Comparison of ENCODE assay signal across 21 cellular contexts in genomic region chr1:22503721-22504410, GRCh38. TPM values are rescaled to one million over a fixed set of nuclear protein-coding genes. Genes with fewer than 3 reads are reported as not detected.
A peak's percentile ranks its signal among the peaks of the same experiment; 100 is the strongest.
DNase-seq lines count a peak whose midpoint lies in the region; TF ChIP-seq lines count a peak whose summit lies in the region.
"Had no signal": no experiment of that assay in that cellular context is flagged by ENCODE, and none has a peak within 500 bp of the region (broad histone marks: within the 10 kb centered on the region; RNA-seq: fewer than 3 reads in every experiment).

No MANE protein-coding gene starts in this region.

- in situ Hi-C loops in astrocyte of the spinal cord (cut with HindIII; ENCODE audit: low sequenced_read_pairs): no loop called here

- intact Hi-C loops in MCF 10A (cut with micrococcal nuclease): no loop called here
- intact Hi-C loops in breast epithelium (cut with DNase I; ENCODE audit: low total_unique reads): no loop called here
- intact Hi-C loops in tibial artery (cut with DNase I; ENCODE audit: low total_unique reads): no loop called here
- intact Hi-C loops in esophagus squamous epithelium (cut with DNase I): no loop called here

- no peak overlapping the region for H3K4me3 ChIP-seq in breast epithelium
- no peak overlapping the region for H3K4me3 ChIP-seq in astrocyte of the spinal cord (ENCODE audit: low read depth, low read length)
- H3K4me3 ChIP-seq in tibial artery: no peak overlapping the region
- no peak overlapping the region for H3K4me3 ChIP-seq in esophagus squamous epithelium
- H3K4me3 ChIP-seq: MG63, stomach had no signal

- no peak overlapping the region for H3K27ac ChIP-seq in breast epithelium
- H3K27ac ChIP-seq in tibial artery: peak overlapping the region; percentile 49 to 60
- H3K27ac ChIP-seq in esophagus squamous epithelium: no peak overlapping the region
- H3K27ac ChIP-seq: stomach had no signal

- WGBS in esophagus squamous epithelium, 2 donors: 58 to 61% methylated on average over 2 of the region's 2 CpGs

- H3K27me3 Mint-ChIP-seq in MCF 10A (ENCODE audit: insufficient read depth, unreplicated experiment): no peaks in the 10 kb centered on the region
- H3K27me3 Mint-ChIP-seq: activated naive CD8-positive, alpha-beta T cell treated with anti-CD3 and anti-CD28 coated beads, Interleukin-2, amount 10 ng/mL, durations not matched to agents 7 days and 5 days; CD4-positive, alpha-beta T cell had no signal

- H3K4me1 ChIP-seq in breast epithelium (no peaks in the 10 kb centered on the region), tibial artery (peaks cover 0 to 45% (median 26%) of the 10 kb centered on the region in 4 donors), esophagus squamous epithelium (peaks cover 0 to 16% (median 6%) of the 10 kb centered on the region in 3 donors)

- peak overlapping the region; percentile 46 for H3K27ac Mint-ChIP-seq in MCF 10A (ENCODE audit: low read depth, unreplicated experiment)
- H3K27ac Mint-ChIP-seq: activated naive CD8-positive, alpha-beta T cell treated with anti-CD3 and anti-CD28 coated beads, Interleukin-2, amount 10 ng/mL, durations not matched to agents 7 days and 5 days; CD4-positive, alpha-beta T cell had no signal

- no peak overlapping the region for H3K4me3 Mint-ChIP-seq in MCF 10A (ENCODE audit: unreplicated experiment)
- H3K4me3 Mint-ChIP-seq: activated naive CD8-positive, alpha-beta T cell treated with anti-CD3 and anti-CD28 coated beads, Interleukin-2, amount 10 ng/mL, durations not matched to agents 7 days and 5 days; CD4-positive, alpha-beta T cell; nephron had no signal

- CTCF ChIA-PET in MCF 10A (lab: Yijun Ruan, JAX): interaction anchor here (0.6 kb wide), 1 partner anchor 200 kb away, joined by 3 read pairs; no protein-coding TSS in a partner anchor

- H3K36me3 ChIP-seq in breast epithelium (no peaks in the 10 kb centered on the region), tibial artery (peaks cover 20 to 50% (median 32%) of the 10 kb centered on the region in 3 donors), esophagus squamous epithelium (peaks cover 0 to 60% (median 0%) of the 10 kb centered on the region in 3 donors)

- peaks cover 41% of the 10 kb centered on the region for H3K36me3 Mint-ChIP-seq in MCF 10A (ENCODE audit: insufficient read depth, unreplicated experiment)

- no TSS peak for BruUV-seq in MCF 10A (replicated peaks; lab: Mats Ljungman, UMichigan)

- no peak for TF ChIP-seq CTCF in MCF 10A (IDR thresholded peaks at IDR 0.05; ENCODE audit: unreplicated experiment)
- no peak for TF ChIP-seq CTCF in breast epithelium (IDR thresholded peaks at IDR 0.05)
- no peak for TF ChIP-seq CTCF in astrocyte of the spinal cord (IDR thresholded peaks at IDR 0.05; ENCODE audit: low read depth, low read length)
- no peak for TF ChIP-seq CTCF in tibial artery (IDR thresholded peaks at IDR 0.05)
- no peak for TF ChIP-seq CTCF in esophagus squamous epithelium (IDR thresholded peaks at IDR 0.05)

- H3K27me3 ChIP-seq in breast epithelium (no peaks in the 10 kb centered on the region), tibial artery (no peaks in the 10 kb centered on the region), esophagus squamous epithelium (no peaks in the 10 kb centered on the region)
- H3K27me3 ChIP-seq: MG63, stomach had no signal

- POLR2A ChIA-PET in MCF 10A (lab: Yijun Ruan, JAX): interaction anchor here (0.7 kb wide), 1 partner anchor 17 kb away, joined by 3 read pairs; no protein-coding TSS in a partner anchor

- TF ChIP-seq POLR2A in breast epithelium (IDR thresholded peaks at IDR 0.05): no peak
- TF ChIP-seq POLR2A in esophagus squamous epithelium (IDR thresholded peaks at IDR 0.05): no peak

- H3K9me3 Mint-ChIP-seq in MCF 10A (ENCODE audit: unreplicated experiment): no peaks in the 10 kb centered on the region
- H3K9me3 Mint-ChIP-seq: activated naive CD8-positive, alpha-beta T cell treated with anti-CD3 and anti-CD28 coated beads, Interleukin-2, amount 10 ng/mL, durations not matched to agents 7 days and 5 days; CD4-positive, alpha-beta T cell; nephron had no signal

- no peaks in the 10 kb centered on the region for H3K9me3 ChIP-seq in breast epithelium
- no peaks in the 10 kb centered on the region for H3K9me3 ChIP-seq in tibial artery
- H3K9me3 ChIP-seq in esophagus squamous epithelium: no peaks in the 10 kb centered on the region
- H3K9me3 ChIP-seq: MG63, stomach had no signal

- H3K4me1 Mint-ChIP-seq in MCF 10A (ENCODE audit: insufficient read depth, unreplicated experiment): peaks cover 14% of the 10 kb centered on the region
- H3K4me1 Mint-ChIP-seq: activated naive CD8-positive, alpha-beta T cell treated with anti-CD3 and anti-CD28 coated beads, Interleukin-2, amount 10 ng/mL, durations not matched to agents 7 days and 5 days had no signal

- DNase-seq in MCF 10A (ENCODE audit: unreplicated experiment) (no peak), breast epithelium (ENCODE audit: low spot score in 2 of 2) (no peak), astrocyte of the spinal cord (ENCODE audit: low read depth, low spot score) (peak; percentile 45), kidney glomerular epithelial cell (lab: John Stamatoyannopoulos, UW) (peak; percentile 41), tibial artery (no peak), esophagus squamous epithelium (lab: John Stamatoyannopoulos, UW) (no peak), hypothalamus (lab: John Stamatoyannopoulos, UW) (no peak), MV-4-11 (lab: John Stamatoyannopoulos, UW) (no peak)
- DNase-seq: activated CD4-positive, alpha-beta T cell treated with anti-CD3 and anti-CD28 coated beads, Interleukin-2, amount 50 U/mL, for 48 hours; activated naive CD8-positive, alpha-beta T cell treated with anti-CD3 and anti-CD28 coated beads, Interleukin-2, amount 10 ng/mL, durations not matched to agents 7 days and 5 days; activated T-cell treated with anti-CD3 and anti-CD28 coated beads, Interleukin-2, amount 50 U/mL, for 1 hour; CD4-positive, alpha-beta T cell; DMS79 treated with DMSO at 0.1 percent for 48 hours; MG63; NCI-H1694 treated with DMSO at 0.1 percent for 48 hours; NCI-H510A; stimulated activated CD4-positive, alpha-beta T cell treated with anti-CD3 and anti-CD28 coated beads, Interleukin-15, amount 100 ng/mL, for 24 hours; stomach; T-helper 1 cell had no signal

RNA-seq across cellular contexts. Expression of gene ZBTB40, which starts 52.2 kb away (rescaled TPM):
- total RNA-seq in MCF 10A (2022) (20.4 and 25.2 TPM in 2 replicates), breast epithelium (10 to 100 TPM; 15.7 to 24.6 (median 22.0) TPM), esophagus squamous epithelium (10 to 100 TPM in 1 of 4 donors, 1 to 10 TPM in 3; 5.9 to 14.3 (median 8.8) TPM)

RNA-seq across cellular contexts. Expression of gene EPHA8, which starts 59.4 kb away (rescaled TPM):
- total RNA-seq in MCF 10A (2022) (not detected in 2 replicates), breast epithelium (not detected), esophagus squamous epithelium (under 1 TPM in 2 of 4 donors, not detected in 2; 0.19 to 0.44 TPM)
- total RNA-seq: A172; activated naive CD8-positive, alpha-beta T cell treated with anti-CD3 and anti-CD28 coated beads, Interleukin-2, amount 10 ng/mL, durations not matched to agents 7 days and 5 days; CD4-positive, alpha-beta T cell; stomach had no signal

Comparison
In these comparisons a context has a peak if more than half of its experiments do, and no peak if none do; other contexts are left out.
1. DNase-seq: peak in astrocyte of the spinal cord (single experiment) and kidney glomerular epithelial cell (single experiment); none in MCF 10A (single experiment), breast epithelium (0 of 2), tibial artery (0 of 2), esophagus squamous epithelium (single experiment), hypothalamus (0 of 51) and MV-4-11 (single experiment).
2. H3K27ac ChIP-seq: peak in tibial artery (2 of 2); none in breast epithelium (0 of 2) and esophagus squamous epithelium (0 of 4).